In genomic region chr20:21395666-21396044, GRCh38 we compare ENCODE assay signal across 9 cellular contexts. TPM values are rescaled to one million over a fixed set of nuclear protein-coding genes. Genes with fewer than 3 reads are reported as not detected.
DNase-seq lines count a peak whose midpoint lies in the region; ATAC-seq, FAIRE-seq and TF ChIP-seq lines count a peak whose summit lies in the region.
"Had no signal": no experiment of that assay in that cellular context is flagged by ENCODE, and none has a peak within 500 bp of the region (broad histone marks: within the 10 kb centered on the region; RNA-seq: fewer than 3 reads in every experiment).

No MANE protein-coding gene starts in this region.

- H3K9me3 Mint-ChIP-seq in CD8-positive, alpha-beta T cell: peaks cover 12% of the 10 kb centered on the region
- H3K9me3 Mint-ChIP-seq in neural crest cell: no peaks in the 10 kb centered on the region

- no peak for FAIRE-seq in urothelium cell line (lab: Jason Lieb, UNC)
- FAIRE-seq: GM19239 had no signal

- peak; percentile 89 for ATAC-seq in CD8-positive, alpha-beta T cell

- 6 to 13% methylated on average over 14 to 15 of the region's 34 CpGs for WGBS in lower leg skin, 2 donors

- peaks cover 13% of the 10 kb centered on the region for H3K4me1 ChIP-seq in CD8-positive, alpha-beta T cell (ENCODE audit: insufficient read depth, low read length)

- intact Hi-C loops in CD8-positive, alpha-beta T cell (cut with DNase I, micrococcal nuclease): loop anchor here (2.0 to 5.0 kb wide), 5 partner anchors 93 to 683 kb away; partner anchors contain the start of genes KIZ (in 1 of the 2), RALGAPA2 (in 1 of the 2) and XRN2 (in 1 of the 2)
- intact Hi-C loops in lower leg skin (cut with DNase I; ENCODE audit: low total_unique reads): no loop called here

- H3K36me3 ChIP-seq in CD8-positive, alpha-beta T cell (ENCODE audit: insufficient read depth, low read length): no peaks in the 10 kb centered on the region

- no peak overlapping the region for H3K27ac Mint-ChIP-seq in CD8-positive, alpha-beta T cell
- no peak overlapping the region for H3K27ac Mint-ChIP-seq in neural crest cell (ENCODE audit: unreplicated experiment)

- H3K36me3 Mint-ChIP-seq in CD8-positive, alpha-beta T cell: no peaks in the 10 kb centered on the region
- H3K36me3 Mint-ChIP-seq in neural crest cell (ENCODE audit: low read depth): peaks cover 2% of the 10 kb centered on the region

- no peak overlapping the region for H3K27ac ChIP-seq in CD8-positive, alpha-beta T cell (ENCODE audit: low read depth, low read length)

- TF ChIP-seq POLR2A in lower leg skin (IDR thresholded peaks at IDR 0.05): no peak

- H3K27me3 Mint-ChIP-seq in CD8-positive, alpha-beta T cell (ENCODE audit: low read depth): peaks cover 68% of the 10 kb centered on the region
- H3K27me3 Mint-ChIP-seq in neural crest cell (ENCODE audit: low read depth): peaks cover 86% of the 10 kb centered on the region

- H3K27me3 ChIP-seq in CD8-positive, alpha-beta T cell (ENCODE audit: insufficient read depth, low read length): peaks cover 54% of the 10 kb centered on the region

- no peak overlapping the region for H3K4me3 ChIP-seq in CD8-positive, alpha-beta T cell (ENCODE audit: low read depth, low read length)
- H3K4me3 ChIP-seq in lower leg skin (ENCODE audit: low read depth, poor library complexity, severe bottlenecking): no peak overlapping the region

- POLR2A ChIA-PET in CD8-positive, alpha-beta T cell (lab: Charles Lee): interaction anchor here (0.6 to 0.9 kb wide), 2 partner anchors 87 to 122 kb away, joined by 3 read pairs; no protein-coding TSS in a partner anchor

- H3K4me1 Mint-ChIP-seq in CD8-positive, alpha-beta T cell (ENCODE audit: low read depth): peaks cover 23% of the 10 kb centered on the region
- H3K4me1 Mint-ChIP-seq in neural crest cell: peaks cover 8% of the 10 kb centered on the region

- H3K4me3 Mint-ChIP-seq in CD8-positive, alpha-beta T cell: peak overlapping the region; percentile 79
- peak overlapping the region; percentile 76 for H3K4me3 Mint-ChIP-seq in neural crest cell

- no peak for TF ChIP-seq CTCF in CD8-positive, alpha-beta T cell (IDR thresholded peaks at IDR 0.05)
- TF ChIP-seq CTCF in neural crest cell (conservative IDR thresholded peaks at IDR 0.05) (no peak), lower leg skin (IDR thresholded peaks at IDR 0.05) (no peak)

- CTCF ChIA-PET in CD8-positive, alpha-beta T cell (lab: Charles Lee): interaction anchor here (0.9 kb wide), 1 partner anchor 160 kb away, joined by 3 read pairs; no protein-coding TSS in a partner anchor

- H3K9me3 ChIP-seq in CD8-positive, alpha-beta T cell (ENCODE audit: low read length): no peaks in the 10 kb centered on the region

- DNase-seq in CD8-positive, alpha-beta T cell: peak in 6 of 7 experiments; percentile 11 to 80 (median 52)
- DNase-seq in T follicular helper cell (ENCODE audit: low read depth) (peak; percentile 38), neural crest cell (ENCODE audit: low read depth, low spot score) (no peak), lower leg skin (ENCODE audit: low spot score in 2 of 2) (no peak), NCI-H446 (lab: John Stamatoyannopoulos, UW) (no peak), KG1 (lab: John Stamatoyannopoulos, UW) (no peak), urothelium cell line (ENCODE audit: low spot score) (no peak)
- DNase-seq in activated naive CD4-positive, alpha-beta T cell treated with anti-CD3 and anti-CD28 coated beads, Interleukin-2, amount 50 U/mL, for 16 hours: peak; percentile 43

RNA-seq across cellular contexts. Expression of gene NKX2-4, which starts 1.7 kb away (rescaled TPM):
- not detected for total RNA-seq in CD8-positive, alpha-beta T cell
- total RNA-seq in neural crest cell (not detected in 2 replicates), lower leg skin (not detected)

Comparison
In these comparisons a context has a peak if more than half of its experiments do, and no peak if none do; other contexts are left out.
1. DNase-seq: peak in CD8-positive, alpha-beta T cell (6 of 7), T follicular helper cell (single experiment) and activated naive CD4-positive, alpha-beta T cell treated with anti-CD3 and anti-CD28 coated beads, Interleukin-2, amount 50 U/mL, for 16 hours (single experiment); none in neural crest cell (single experiment), lower leg skin (0 of 2), NCI-H446 (0 of 2), KG1 (single experiment) and urothelium cell line (single experiment).